ENCODE assay signal across 9 cellular contexts in genomic region chr1:150221552-150221951, GRCh38. TPM values are rescaled to one million over a fixed set of nuclear protein-coding genes. Genes with fewer than 3 reads are reported as not detected.
A peak's percentile ranks its signal among the peaks of the same experiment; 100 is the strongest.
DNase-seq lines count a peak whose midpoint lies in the region; ATAC-seq and TF ChIP-seq lines count a peak whose summit lies in the region.
"Had no signal": no experiment of that assay in that cellular context is flagged by ENCODE, and none has a peak within 500 bp of the region (broad histone marks: within the 10 kb centered on the region; RNA-seq: fewer than 3 reads in every experiment).

No MANE protein-coding gene starts in this region.

- DNase-seq in AG04450 (ENCODE audit: low read depth, low spot score) = no peak
- peak; percentile 29 for DNase-seq in GM12865 (ENCODE audit: low read depth)
- no peak for DNase-seq in T-helper 17 cell
- peak; percentile 44 for DNase-seq in hepatic stellate cell (ENCODE audit: low spot score)
- DNase-seq in NCI-H2029 (lab: John Stamatoyannopoulos, UW) = no peak
- no peak for DNase-seq in medulla oblongata (ENCODE audit: extremely low spot score)
- no peak for DNase-seq in NCI-H510A (lab: John Stamatoyannopoulos, UW)
- no peak for DNase-seq in activated T-cell treated with anti-CD3 and anti-CD28 coated beads, Interleukin-2, amount 50 U/mL, for 24 hours

- peaks cover 4% of the 10 kb centered on the region for H3K36me3 Mint-ChIP-seq in T-helper 17 cell (ENCODE audit: low read depth)
- peaks cover 71% of the 10 kb centered on the region for H3K36me3 Mint-ChIP-seq in activated T-cell treated with anti-CD3 and anti-CD28 coated beads, Interleukin-2, amount 50 U/mL, for 24 hours (ENCODE audit: low read depth)

- POLR2A ChIA-PET in AG04450 (lab: Yijun Ruan, JAX) = no interaction called here

- no peak overlapping the region for H3K27ac Mint-ChIP-seq in T-helper 17 cell
- H3K27ac Mint-ChIP-seq in activated T-cell treated with anti-CD3 and anti-CD28 coated beads, Interleukin-2, amount 50 U/mL, for 24 hours = no peak overlapping the region
- H3K27ac Mint-ChIP-seq: T-cell had no signal

- peak; percentile 72 for ATAC-seq in T-helper 17 cell

- H3K9me3 ChIP-seq in AG04450 (ENCODE audit: control insufficient read depth, insufficient read depth, low read length) (no peaks in the 10 kb centered on the region), T-helper 17 cell (ENCODE audit: control insufficient read depth, low read length, poor library complexity, severe bottlenecking) (no peaks in the 10 kb centered on the region)

- H3K4me3 Mint-ChIP-seq in T-helper 17 cell = no peak overlapping the region
- H3K4me3 Mint-ChIP-seq in activated T-cell treated with anti-CD3 and anti-CD28 coated beads, Interleukin-2, amount 50 U/mL, for 24 hours = no peak overlapping the region
- H3K4me3 Mint-ChIP-seq: T-cell had no signal

- no peaks in the 10 kb centered on the region for H3K27me3 ChIP-seq in AG04450 (ENCODE audit: control insufficient read depth, insufficient read depth, low read length)

- no peaks in the 10 kb centered on the region for H3K9me3 Mint-ChIP-seq in activated T-cell treated with anti-CD3 and anti-CD28 coated beads, Interleukin-2, amount 50 U/mL, for 24 hours
- H3K9me3 Mint-ChIP-seq: T-cell had no signal

- no peak overlapping the region for H3K27ac ChIP-seq in AG04450 (ENCODE audit: low read depth, low read length)

- H3K27me3 Mint-ChIP-seq in T-helper 17 cell = no peaks in the 10 kb centered on the region
- no peaks in the 10 kb centered on the region for H3K27me3 Mint-ChIP-seq in activated T-cell treated with anti-CD3 and anti-CD28 coated beads, Interleukin-2, amount 50 U/mL, for 24 hours
- H3K27me3 Mint-ChIP-seq: T-cell had no signal

- CTCF ChIA-PET in AG04450 (lab: Charles Lee) = interaction anchor here (0.7 to 1.7 kb wide), 2 partner anchors 148 to 218 kb away, joined by 3 to 7 read pairs; no protein-coding TSS in a partner anchor

- peak; percentile 63 for TF ChIP-seq CTCF in AG04450 (IDR thresholded peaks at IDR 0.05; ENCODE audit: low read depth, low read length)
- TF ChIP-seq CTCF in GM12865 (IDR thresholded peaks at IDR 0.05; ENCODE audit: insufficient read depth, low read depth, low read length, missing control alignments) = peak; percentile 35

- H3K4me1 Mint-ChIP-seq in T-helper 17 cell = peaks cover 9% of the 10 kb centered on the region
- H3K4me1 Mint-ChIP-seq in activated T-cell treated with anti-CD3 and anti-CD28 coated beads, Interleukin-2, amount 50 U/mL, for 24 hours (ENCODE audit: low read depth) = no peaks in the 10 kb centered on the region

- H3K4me3 ChIP-seq in AG04450 (ENCODE audit: low read depth, low read length) = no peak overlapping the region
- no peak overlapping the region for H3K4me3 ChIP-seq in GM12865 (ENCODE audit: low read depth, low read length)

RNA-seq across cellular contexts. Expression of gene ANP32E, which starts 14.4 kb away (rescaled TPM):
- 16.8 and 22.7 TPM in 2 replicates for polyA plus RNA-seq in AG04450 (2011; rRNA removed)
- 11.8 and 15.4 TPM in 2 replicates for polyA minus RNA-seq in AG04450 (2011; rRNA and poly(A)+ RNA removed)
- 10 to 100 TPM; 45.4 to 50.2 TPM for total RNA-seq in T-helper 17 cell

RNA-seq across cellular contexts. Expression of gene CA14, which starts 36.0 kb away (rescaled TPM):
- polyA plus RNA-seq in AG04450 (2011; rRNA removed) = 0.09 TPM in 2 replicates
- polyA minus RNA-seq in AG04450 (2011; rRNA and poly(A)+ RNA removed) = not detected in 2 replicates
- total RNA-seq in T-helper 17 cell = not detected
- total RNA-seq: T-cell had no signal

RNA-seq across cellular contexts. Expression of gene APH1A, which starts 47.3 kb away (rescaled TPM):
- polyA plus RNA-seq in AG04450 (2011; rRNA removed) = 117 and 121 TPM in 2 replicates
- polyA minus RNA-seq in AG04450 (2011; rRNA and poly(A)+ RNA removed) = 94.3 and 106 TPM in 2 replicates
- 100 to 1,000 TPM; 118 TPM for total RNA-seq in T-helper 17 cell

RNA-seq across cellular contexts. Expression of gene C1orf54, which starts 51.0 kb away (rescaled TPM):
- 78.3 and 79.3 TPM in 2 replicates for polyA plus RNA-seq in AG04450 (2011; rRNA removed)
- 12.3 and 12.9 TPM in 2 replicates for polyA minus RNA-seq in AG04450 (2011; rRNA and poly(A)+ RNA removed)
- total RNA-seq in T-helper 17 cell = 1 to 10 TPM; 4.6 to 6.6 TPM

Comparison
In these comparisons a context has a peak if more than half of its experiments do, and no peak if none do; other contexts are left out.
1. DNase-seq: peak in GM12865 (single experiment) and hepatic stellate cell (single experiment); none in AG04450 (single experiment), T-helper 17 cell (0 of 3), NCI-H2029 (single experiment), medulla oblongata (single experiment), NCI-H510A (single experiment) and activated T-cell treated with anti-CD3 and anti-CD28 coated beads, Interleukin-2, amount 50 U/mL, for 24 hours (single experiment).